ENCODE assay signal across 27 cellular contexts in the genomic region with DNA sequence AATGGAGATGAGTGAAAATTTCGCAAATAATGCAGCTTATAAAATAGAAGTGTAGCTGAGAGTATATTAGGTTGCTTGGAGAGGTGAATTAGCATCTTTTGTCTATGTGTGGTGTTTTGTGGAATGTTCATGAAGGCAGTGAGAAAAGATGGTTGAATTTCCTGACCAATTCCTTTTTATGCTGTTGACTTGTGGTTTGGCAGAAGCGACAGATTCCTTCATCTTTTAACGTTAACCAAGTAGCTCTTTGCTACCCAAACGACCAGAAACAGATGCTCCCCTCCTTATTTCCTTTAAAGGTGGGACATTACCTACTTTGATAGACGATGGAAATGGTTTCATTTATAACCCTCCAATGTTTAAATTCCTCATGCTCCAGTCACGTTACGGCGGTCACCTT.
"Had no signal": no experiment of that assay in that cellular context is flagged by ENCODE, and none has a peak within 500 bp of the region (broad histone marks: within the 10 kb centered on the region; RNA-seq: fewer than 3 reads in every experiment).

No MANE protein-coding gene starts in this region.

- H3K27ac ChIP-seq: stomach, suprapubic skin, thoracic aorta, thyroid gland, tibial artery, tibial nerve, transverse colon, upper lobe of left lung, upper lobe of right lung, uterus, vagina had no signal

- H3K4me1 Mint-ChIP-seq: stimulated activated effector memory CD8-positive, alpha-beta T cell treated with anti-CD3 and anti-CD28 coated beads, Interleukin-12 subunit alpha, Interleukin-12 subunit beta, amount 100 ng/mL, for 72 hours; stimulated activated memory B cell treated with anti-CD40 and anti-IgM and Interleukin-4, amounts not matched to agents 10 μg/mL and 1 μg/mL and 100 μg/mL, for 72 hours; stimulated activated naive B cell treated with anti-CD40 and anti-IgM and Interleukin-4, amounts not matched to agents 10 μg/mL and 1 μg/mL and 100 μg/mL, for 72 hours; stimulated activated naive CD8-positive, alpha-beta T cell treated with anti-CD3 and anti-CD28 coated beads, Interleukin-15, amount 100 ng/mL, for 72 hours had no signal

- H3K27me3 Mint-ChIP-seq: stimulated activated memory B cell treated with anti-CD40 and anti-IgM and Interleukin-4, amounts not matched to agents 10 μg/mL and 1 μg/mL and 100 μg/mL, for 72 hours had no signal

- H3K27me3 ChIP-seq: stomach, suprapubic skin, thyroid gland, tibial artery, tibial nerve, transverse colon, upper lobe of left lung, upper lobe of right lung, uterus, vagina had no signal

- H3K4me3 ChIP-seq: stomach, suprapubic skin, thoracic aorta, thyroid gland, tibial artery, tibial nerve, transverse colon, upper lobe of left lung, upper lobe of right lung, uterus, vagina had no signal

- DNase-seq: stimulated activated CD4-positive, alpha-beta T cell treated with anti-CD3 and anti-CD28 coated beads, Interleukin-2, amount 100 ng/mL, for 48 hours; stimulated activated CD4-positive, alpha-beta T cell treated with anti-CD3 and anti-CD28 coated beads, Interleukin-4, amount 100 ng/mL, for 1 hour; stimulated activated CD4-positive, alpha-beta T cell treated with anti-CD3 and anti-CD28 coated beads, Interleukin-4, amount 100 ng/mL, for 24 hours; stimulated activated CD4-positive, alpha-beta T cell treated with anti-CD3 and anti-CD28 coated beads, Interleukin-4, amount 100 ng/mL, for 4 hours; stimulated activated CD8-positive, alpha-beta memory T cell treated with anti-CD3 and anti-CD28 coated beads, Interleukin-4, amount 100 ng/mL, for 48 hours; stimulated activated naive B cell treated with anti-CD40 and anti-IgM and Interleukin-4, amounts not matched to agents 10 μg/mL and 1 μg/mL and 100 μg/mL, for 72 hours; stimulated activated naive CD4-positive, alpha-beta T cell; stimulated activated naive CD4-positive, alpha-beta T cell treated with Interleukin-2 at 50 U/mL for 16 hours; stimulated activated naive CD8-positive, alpha-beta T cell treated with anti-CD3 and anti-CD28 coated beads, Interleukin-15, amount 100 ng/mL, for 72 hours; stimulated activated naive CD8-positive, alpha-beta T cell treated with anti-CD3 and anti-CD28 coated beads, Interleukin-15, Interleukin-2, amounts not matched to agents 100 U/mL and 50 U/mL, for 24 hours; stomach; substantia nigra; thyroid gland; tibial artery; transverse colon; upper lobe of left lung; upper lobe of right lung; uterus had no signal

- H3K4me3 Mint-ChIP-seq: stimulated activated effector memory CD8-positive, alpha-beta T cell treated with anti-CD3 and anti-CD28 coated beads, Interleukin-12 subunit alpha, Interleukin-12 subunit beta, amount 100 ng/mL, for 72 hours; stimulated activated memory B cell treated with anti-CD40 and anti-IgM and Interleukin-4, amounts not matched to agents 10 μg/mL and 1 μg/mL and 100 μg/mL, for 72 hours; stimulated activated naive B cell treated with anti-CD40 and anti-IgM and Interleukin-4, amounts not matched to agents 10 μg/mL and 1 μg/mL and 100 μg/mL, for 72 hours; stimulated activated naive CD8-positive, alpha-beta T cell treated with anti-CD3 and anti-CD28 coated beads, Interleukin-15, amount 100 ng/mL, for 72 hours; stimulated activated naive CD8-positive, alpha-beta T cell treated with anti-CD3 and anti-CD28 coated beads, Interleukin-15, Interleukin-2, amounts not matched to agents 100 ng/mL and 50 ng/mL, for 24 hours; type B pancreatic cell had no signal

- H3K36me3 Mint-ChIP-seq: stimulated activated effector memory CD8-positive, alpha-beta T cell treated with anti-CD3 and anti-CD28 coated beads, Interleukin-12 subunit alpha, Interleukin-12 subunit beta, amount 100 ng/mL, for 72 hours; stimulated activated memory B cell treated with anti-CD40 and anti-IgM and Interleukin-4, amounts not matched to agents 10 μg/mL and 1 μg/mL and 100 μg/mL, for 72 hours; type B pancreatic cell had no signal

- H3K36me3 ChIP-seq: stomach, suprapubic skin, thoracic aorta, thyroid gland, tibial artery, tibial nerve, transverse colon, upper lobe of left lung, upper lobe of right lung, uterus, vagina had no signal

- H3K4me1 ChIP-seq: stomach, suprapubic skin, thyroid gland, tibial artery, tibial nerve, transverse colon, upper lobe of left lung, upper lobe of right lung, uterus, vagina had no signal

- H3K9me3 Mint-ChIP-seq: stimulated activated effector memory CD8-positive, alpha-beta T cell treated with anti-CD3 and anti-CD28 coated beads, Interleukin-12 subunit alpha, Interleukin-12 subunit beta, amount 100 ng/mL, for 72 hours; stimulated activated naive CD8-positive, alpha-beta T cell treated with anti-CD3 and anti-CD28 coated beads, Interleukin-15, Interleukin-2, amounts not matched to agents 100 ng/mL and 50 ng/mL, for 24 hours; type B pancreatic cell had no signal

- FAIRE-seq: urothelium cell line had no signal

- H3K9me3 ChIP-seq: stomach, suprapubic skin, thoracic aorta, thyroid gland, tibial artery, tibial nerve, transverse colon, upper lobe of left lung, upper lobe of right lung, uterus, vagina had no signal

- H3K27ac Mint-ChIP-seq: stimulated activated effector memory CD8-positive, alpha-beta T cell treated with anti-CD3 and anti-CD28 coated beads, Interleukin-12 subunit alpha, Interleukin-12 subunit beta, amount 100 ng/mL, for 72 hours; stimulated activated memory B cell treated with anti-CD40 and anti-IgM and Interleukin-4, amounts not matched to agents 10 μg/mL and 1 μg/mL and 100 μg/mL, for 72 hours; stimulated activated naive B cell treated with anti-CD40 and anti-IgM and Interleukin-4, amounts not matched to agents 10 μg/mL and 1 μg/mL and 100 μg/mL, for 72 hours; stimulated activated naive CD8-positive, alpha-beta T cell treated with anti-CD3 and anti-CD28 coated beads, Interleukin-15, amount 100 ng/mL, for 72 hours; stimulated activated naive CD8-positive, alpha-beta T cell treated with anti-CD3 and anti-CD28 coated beads, Interleukin-15, Interleukin-2, amounts not matched to agents 100 ng/mL and 50 ng/mL, for 24 hours; type B pancreatic cell had no signal

- ATAC-seq: stimulated activated effector memory CD8-positive, alpha-beta T cell treated with anti-CD3 and anti-CD28 coated beads, Interleukin-12 subunit alpha, Interleukin-12 subunit beta, amount 100 ng/mL, for 72 hours; stimulated activated memory B cell treated with anti-CD40 and anti-IgM and Interleukin-4, amounts not matched to agents 10 μg/mL and 1 μg/mL and 100 μg/mL, for 72 hours; stimulated activated naive B cell treated with anti-CD40 and anti-IgM and Interleukin-4, amounts not matched to agents 10 μg/mL and 1 μg/mL and 100 μg/mL, for 72 hours; stimulated activated naive CD8-positive, alpha-beta T cell treated with anti-CD3 and anti-CD28 coated beads, Interleukin-15, amount 100 ng/mL, for 72 hours; stimulated activated naive CD8-positive, alpha-beta T cell treated with anti-CD3 and anti-CD28 coated beads, Interleukin-15, Interleukin-2, amounts not matched to agents 100 U/mL and 50 U/mL, for 24 hours; upper lobe of right lung had no signal
